Comparison of ENCODE assay signal across 8 cellular contexts in the genomic region with DNA sequence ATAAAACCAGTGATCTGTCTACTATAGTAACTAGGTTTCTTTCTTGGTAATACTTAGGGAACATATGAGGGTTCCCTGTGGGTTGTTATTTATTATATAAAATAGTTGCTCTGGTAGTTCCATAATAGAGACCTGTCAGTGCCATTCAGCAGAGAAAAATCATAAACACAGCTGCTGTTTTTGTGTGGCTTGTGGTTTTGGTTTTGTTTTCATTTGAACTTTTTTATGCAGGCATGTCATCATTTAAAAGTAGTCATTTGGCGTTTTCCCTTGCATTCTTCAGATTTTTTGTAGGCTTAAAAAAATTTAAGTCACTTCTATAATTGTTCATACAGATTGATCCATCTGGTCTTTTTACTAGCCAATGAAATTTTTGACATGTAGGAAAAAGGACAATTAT. TPM values are rescaled to one million over a fixed set of nuclear protein-coding genes. Genes with fewer than 3 reads are reported as not detected.
DNase-seq lines count a peak whose midpoint lies in the region; ATAC-seq and TF ChIP-seq lines count a peak whose summit lies in the region.

No MANE protein-coding gene starts in this region.

- ATAC-seq in GM19043 (IDR thresholded peaks at IDR 0.05; ENCODE audit: low read depth, unreplicated experiment) (peak; percentile 73), HG03103 (IDR thresholded peaks at IDR 0.05; ENCODE audit: low read depth, unreplicated experiment) (peak; percentile 86)

- H3K4me3 ChIP-seq in AG10803 (ENCODE audit: low read length): no peak overlapping the region
- peak overlapping the region; percentile 11 for H3K4me3 ChIP-seq in adipocyte (ENCODE audit: low read length)
- H3K4me3 ChIP-seq in thyroid gland (replicated peaks in 1 of 3): no peak overlapping the region

- H3K27me3 ChIP-seq in adipocyte (replicated peaks; ENCODE audit: control insufficient read depth, insufficient read depth, low read length) (no peaks in the 10 kb centered on the region), thyroid gland (no peaks in the 10 kb centered on the region)

- H3K9ac ChIP-seq in adipocyte (ENCODE audit: low read length): no peak overlapping the region

- TF ChIP-seq CTCF in AG10803 (conservative IDR thresholded peaks at IDR 0.05; ENCODE audit: low read length) (no peak), thyroid gland (IDR thresholded peaks at IDR 0.05) (no peak)

- DNase-seq in AG10803 (ENCODE audit: low read depth) (peak; percentile 83), adipocyte (ENCODE audit: low read depth) (peak; percentile 81), smooth muscle cell of the brain vasculature (ENCODE audit: low read depth, low spot score) (peak; percentile 62), thyroid gland (no peak), NCI-H2196 (lab: John Stamatoyannopoulos, UW; ENCODE audit: unreplicated experiment) (no peak), DMS114 treated with DMSO at 0.1 percent for 48 hours (lab: John Stamatoyannopoulos, UW; ENCODE audit: unreplicated experiment) (no peak)

- H3K4me1 ChIP-seq in adipocyte (ENCODE audit: control insufficient read depth, insufficient read depth, low read length): peaks cover 20% of the 10 kb centered on the region
- H3K4me1 ChIP-seq in thyroid gland: peaks cover 0 to 14% of the 10 kb centered on the region in 2 donors

- no peaks in the 10 kb centered on the region for H3K9me3 ChIP-seq in adipocyte (ENCODE audit: control insufficient read depth, low read length)
- H3K9me3 ChIP-seq in thyroid gland: no peaks in the 10 kb centered on the region

- H3K27ac ChIP-seq in thyroid gland: no peak overlapping the region

- H3K36me3 ChIP-seq in adipocyte (ENCODE audit: control insufficient read depth, insufficient read depth, low read length, severe bottlenecking) (peaks cover 10% of the 10 kb centered on the region), thyroid gland (no peaks in the 10 kb centered on the region)

- WGBS in thyroid gland, 2 donors: 23 to 37% methylated on average over 1 of the region's 1 CpG

- TF ChIP-seq POLR2A in thyroid gland (IDR thresholded peaks at IDR 0.05): no peak

- intact Hi-C loops in thyroid gland (cut with DNase I): no loop called here

RNA-seq across cellular contexts. Expression of a gene that starts 47.9 kb away (rescaled TPM):
- total RNA-seq in thyroid gland: 10 to 100 TPM; 19.0 to 39.8 (median 22.4) TPM

RNA-seq across cellular contexts. Expression of a gene that starts 54.8 kb away (rescaled TPM):
- 1 to 10 TPM; 4.4 to 8.1 (median 5.1) TPM for total RNA-seq in thyroid gland

Comparison
In these comparisons a context has a peak if more than half of its experiments do, and no peak if none do; other contexts are left out.
1. DNase-seq: peak in AG10803 (single experiment), adipocyte (single experiment) and smooth muscle cell of the brain vasculature (single experiment); none in thyroid gland (0 of 2), NCI-H2196 (single experiment) and DMS114 treated with DMSO at 0.1 percent for 48 hours (single experiment).